1 cellular context compared by ENCODE assay signal in genomic region chr18:32093523-32093922, GRCh38.
TF ChIP-seq lines count a peak whose summit lies in the region.

No MANE protein-coding gene starts in this region.

TF ChIP-seq in K562, 482 proteins besides CTCF, POLR2A, EP300 and RAD21 (continued from another document):
- TF ChIP-seq PBX2 (CRISPR knock-in tag; IDR thresholded peaks at IDR 0.05; ENCODE audit: low read depth) = peak; percentile 73
- TF ChIP-seq PBX2 (tag; conservative IDR thresholded peaks at IDR 0.05; ENCODE audit: low read depth) = peak; percentile 90
- no peak for TF ChIP-seq ESRRB (CRISPR knock-in tag; IDR thresholded peaks at IDR 0.05; ENCODE audit: borderline replicate concordance)
- TF ChIP-seq ARID1B (IDR thresholded peaks at IDR 0.05) = peak; percentile 39
- TF ChIP-seq FOXK2 (conservative IDR thresholded peaks at IDR 0.05 in 1 of 2, IDR thresholded peaks at IDR 0.05 in 1 of 2; ENCODE audit: low read depth in 2 of 2) = peak in 1 of 2 experiments; percentile 21; a peak in 2 of 4 replicates
- peak; percentile 98 for TF ChIP-seq PKNOX1 (IDR thresholded peaks at IDR 0.05)
- peak in 1 of 2 experiments; percentile 10; a peak in 1 of 4 replicates for TF ChIP-seq RCOR1 (IDR thresholded peaks at IDR 0.05; ENCODE audit: borderline replicate concordance in 1 of 2, low read depth in 2 of 2, low read length in 2 of 2)
- TF ChIP-seq FOXA3 (CRISPR knock-in tag; conservative IDR thresholded peaks at IDR 0.05 in 1 of 2, IDR thresholded peaks at IDR 0.05 in 1 of 2) = no peak
- TF ChIP-seq SREBF2 (CRISPR knock-in tag; IDR thresholded peaks at IDR 0.05) = no peak
- TF ChIP-seq TBP (optimal IDR thresholded peaks at IDR 0.05; ENCODE audit: low read depth, low read length) = peak; percentile 31
- TF ChIP-seq CHAMP1 (IDR thresholded peaks at IDR 0.05) = no peak
- TF ChIP-seq HDAC3 (IDR thresholded peaks at IDR 0.05; ENCODE audit: borderline replicate concordance, partially characterized antibody) = no peak
- no peak for TF ChIP-seq PRPF4 (IDR thresholded peaks at IDR 0.05; ENCODE audit: insufficient read depth, low read depth, low read length, poor library complexity, severe bottlenecking)
- TF ChIP-seq ATF6 (CRISPR knock-in tag; IDR thresholded peaks at IDR 0.05) = no peak
- peak; percentile 82 for TF ChIP-seq MEIS2 (IDR thresholded peaks at IDR 0.05; ENCODE audit: partially characterized antibody)
- peak in 1 of 2 experiments; percentile 26; a peak in 1 of 4 replicates for TF ChIP-seq NRF1 (conservative IDR thresholded peaks at IDR 0.05 in 1 of 2, IDR thresholded peaks at IDR 0.05 in 1 of 2)
- 0 out of 2 replicates have a peak, but pooled peaks have one; percentile 18 for TF ChIP-seq SMARCE1 (IDR thresholded peaks at IDR 0.05)
- TF ChIP-seq UBTF (IDR thresholded peaks at IDR 0.05; ENCODE audit: borderline replicate concordance in 1 of 2, low read depth in 2 of 2, low read length in 2 of 2) = no peak
- TF ChIP-seq THAP12 (CRISPR knock-in tag; IDR thresholded peaks at IDR 0.05) = no peak
- no peak for TF ChIP-seq MEF2D (tag; conservative IDR thresholded peaks at IDR 0.05; ENCODE audit: low read depth)
- TF ChIP-seq, protein P1, sequence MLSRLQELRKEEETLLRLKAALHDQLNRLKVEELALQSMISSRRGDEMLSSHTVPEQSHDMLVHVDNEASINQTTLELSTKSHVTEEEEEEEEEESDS (CRISPR knock-in tag; IDR thresholded peaks at IDR 0.05) = no peak
- peak; percentile 22; the same call in 1 of the 2 replicates for TF ChIP-seq LEF1 (IDR thresholded peaks at IDR 0.05)
- TF ChIP-seq HNRNPLL (IDR thresholded peaks at IDR 0.05; ENCODE audit: low read depth, low read length, poor library complexity, severe bottlenecking) = no peak
- no peak for TF ChIP-seq BRCA1 (IDR thresholded peaks at IDR 0.05)
- no peak for TF ChIP-seq BRCA1 (CRISPR knock-in tag; IDR thresholded peaks at IDR 0.05)
- no peak for TF ChIP-seq GABPA (tag; conservative IDR thresholded peaks at IDR 0.05; ENCODE audit: low read depth)
- TF ChIP-seq MNT (conservative IDR thresholded peaks at IDR 0.05) = peak in 1 of 2 experiments; percentile 39; a peak in 1 of 4 replicates
- TF ChIP-seq TCF15 (CRISPR knock-in tag; IDR thresholded peaks at IDR 0.05) = no peak
- peak in 1 of 2 experiments; percentile 23 for TF ChIP-seq E2F6 (IDR thresholded peaks at IDR 0.05; ENCODE audit: borderline replicate concordance in 1 of 2, extremely low read depth in 1 of 2, insufficient read depth in 1 of 2, insufficient read length in 1 of 2, low read depth in 1 of 2, low read length in 1 of 2, poor library complexity in 1 of 2, severe bottlenecking in 1 of 2)
- no peak for TF ChIP-seq HNRNPL (IDR thresholded peaks at IDR 0.05; ENCODE audit: low read depth, low read length)
- 0 out of 2 replicates have a peak, but pooled peaks have one; percentile 14 for TF ChIP-seq TOE1 (IDR thresholded peaks at IDR 0.05; ENCODE audit: borderline replicate concordance)
- TF ChIP-seq TOE1 (CRISPR knock-in tag; IDR thresholded peaks at IDR 0.05; ENCODE audit: borderline replicate concordance, low read depth) = no peak
- peak; percentile 35; the same call in 1 of the 2 replicates for TF ChIP-seq EP400 (IDR thresholded peaks at IDR 0.05)
- 0 out of 2 replicates have a peak, but pooled peaks have one; percentile 17 for TF ChIP-seq CBFA2T3 (IDR thresholded peaks at IDR 0.05)
- TF ChIP-seq, protein P2, sequence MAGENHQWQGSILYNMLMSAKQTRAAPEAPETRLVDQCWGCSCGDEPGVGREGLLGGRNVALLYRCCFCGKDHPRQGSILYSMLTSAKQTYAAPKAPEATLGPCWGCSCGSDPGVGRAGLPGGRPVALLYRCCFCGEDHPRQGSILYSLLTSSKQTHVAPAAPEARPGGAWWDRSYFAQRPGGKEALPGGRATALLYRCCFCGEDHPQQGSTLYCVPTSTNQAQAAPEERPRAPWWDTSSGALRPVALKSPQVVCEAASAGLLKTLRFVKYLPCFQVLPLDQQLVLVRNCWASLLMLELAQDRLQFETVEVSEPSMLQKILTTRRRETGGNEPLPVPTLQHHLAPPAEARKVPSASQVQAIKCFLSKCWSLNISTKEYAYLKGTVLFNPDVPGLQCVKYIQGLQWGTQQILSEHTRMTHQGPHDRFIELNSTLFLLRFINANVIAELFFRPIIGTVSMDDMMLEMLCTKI (IDR thresholded peaks at IDR 0.05; ENCODE audit: partially characterized antibody) = no peak
